In genomic region chr5:77638204-77638762, GRCh38 we compare ENCODE assay signal across 2 cellular contexts.
A peak's percentile ranks its signal among the peaks of the same experiment; 100 is the strongest.
TF ChIP-seq lines count a peak whose summit lies in the region.

TSS of gene OTP (minus strand) at chr5:77638713. CDS start at chr5:77638549, 164 bp downstream.

TF ChIP-seq in H1, 55 proteins besides CTCF, POLR2A, EP300 and RAD21 (continued from another document):
- TF ChIP-seq CHD7 (IDR thresholded peaks at IDR 0.05; ENCODE audit: insufficient replicate concordance, low read length), result peak; percentile 13
- 0 out of 4 replicates have a peak, but pooled peaks of 1 of the 2 experiments have one; percentile 14 for TF ChIP-seq HDAC2 (IDR thresholded peaks at IDR 0.05; ENCODE audit: borderline replicate concordance in 1 of 2, low read depth in 2 of 2, low read length in 2 of 2)
- TF ChIP-seq CREB1 (IDR thresholded peaks at IDR 0.05), result no peak

TF ChIP-seq in GM12891, 5 proteins besides CTCF, POLR2A, EP300 and RAD21 (continued from another document):
- TF ChIP-seq POLR2AphosphoS5 (IDR thresholded peaks at IDR 0.05; ENCODE audit: low read depth, low read length), result no peak
TF ChIP-seq in GM12891: peak in this region for 0.
